In genomic region chr10:95788830-95789229, GRCh38 we compare ENCODE assay signal across 20 cellular contexts. TPM values are rescaled to one million over a fixed set of nuclear protein-coding genes. Genes with fewer than 3 reads are reported as not detected.
DNase-seq lines count a peak whose midpoint lies in the region; ATAC-seq, FAIRE-seq and TF ChIP-seq lines count a peak whose summit lies in the region.
"Had no signal": no experiment of that assay in that cellular context is flagged by ENCODE, and none has a peak within 500 bp of the region (broad histone marks: within the 10 kb centered on the region; RNA-seq: fewer than 3 reads in every experiment).

No MANE protein-coding gene starts in this region.

- CTCF ChIA-PET in AG04450 (lab: Charles Lee) = interaction anchor here (3.8 kb wide), 1 partner anchor 95 kb away, joined by 18 read pairs; the partner anchor contains the start of gene TCTN3
- CTCF ChIA-PET in CD8-positive, alpha-beta T cell (lab: Charles Lee) = no interaction called here
- CTCF ChIA-PET in activated naive CD4-positive, alpha-beta T cell treated with anti-CD3 and anti-CD28 coated beads for 36 hours (lab: Charles Lee) = no interaction called here

- no peak overlapping the region for H3K27ac ChIP-seq in AG04450 (ENCODE audit: low read depth, low read length)
- no peak overlapping the region for H3K27ac ChIP-seq in CD8-positive, alpha-beta T cell (ENCODE audit: low read depth, low read length)
- H3K27ac ChIP-seq: lower lobe of right lung had no signal

- no peaks in the 10 kb centered on the region for H3K9me3 Mint-ChIP-seq in CD8-positive, alpha-beta T cell
- H3K9me3 Mint-ChIP-seq in activated naive CD4-positive, alpha-beta T cell treated with anti-CD3 and anti-CD28 coated beads for 36 hours = no peaks in the 10 kb centered on the region
- H3K9me3 Mint-ChIP-seq: activated naive CD4-positive, alpha-beta T cell treated with anti-CD3 and anti-CD28 coated beads, Interleukin-2, amount 10 ng/mL, durations not matched to agents 7 days and 5 days had no signal

- no peaks in the 10 kb centered on the region for H3K9me3 ChIP-seq in AG04450 (ENCODE audit: control insufficient read depth, insufficient read depth, low read length)
- H3K9me3 ChIP-seq in CD8-positive, alpha-beta T cell (ENCODE audit: low read length) = no peaks in the 10 kb centered on the region
- H3K9me3 ChIP-seq: lower lobe of right lung, neutrophil had no signal

- H3K4me3 ChIP-seq in AG04450 (ENCODE audit: low read depth, low read length) (no peak overlapping the region), choroid plexus epithelial cell (ENCODE audit: low read depth, low read length) (no peak overlapping the region)
- H3K4me3 ChIP-seq in CD8-positive, alpha-beta T cell (ENCODE audit: low read depth, low read length) = no peak overlapping the region
- H3K4me3 ChIP-seq: lower lobe of right lung had no signal

- ATAC-seq in GM19023 (IDR thresholded peaks at IDR 0.05; ENCODE audit: unreplicated experiment) = no peak
- ATAC-seq in CD8-positive, alpha-beta T cell = no peak
- ATAC-seq: lower lobe of right lung; stimulated activated naive CD8-positive, alpha-beta T cell treated with anti-CD3 and anti-CD28 coated beads, Interleukin-15, Interleukin-2, amounts not matched to agents 100 U/mL and 50 U/mL, for 24 hours had no signal

- H3K4me1 ChIP-seq in CD8-positive, alpha-beta T cell (ENCODE audit: insufficient read depth, low read length) = no peaks in the 10 kb centered on the region

- peaks cover 7% of the 10 kb centered on the region for H3K27me3 Mint-ChIP-seq in CD8-positive, alpha-beta T cell (ENCODE audit: low read depth)
- H3K27me3 Mint-ChIP-seq in activated naive CD4-positive, alpha-beta T cell treated with anti-CD3 and anti-CD28 coated beads for 36 hours (ENCODE audit: low read depth) = peaks cover 2% of the 10 kb centered on the region

- no peaks in the 10 kb centered on the region for H3K4me1 Mint-ChIP-seq in CD8-positive, alpha-beta T cell (ENCODE audit: low read depth)
- H3K4me1 Mint-ChIP-seq in activated naive CD4-positive, alpha-beta T cell treated with anti-CD3 and anti-CD28 coated beads for 36 hours (ENCODE audit: low read depth) = no peaks in the 10 kb centered on the region

- TF ChIP-seq CTCF in AG04450 (IDR thresholded peaks at IDR 0.05; ENCODE audit: low read depth, low read length) (no peak), choroid plexus epithelial cell (conservative IDR thresholded peaks at IDR 0.05; ENCODE audit: low read depth, low read length) (no peak)
- no peak for TF ChIP-seq CTCF in CD8-positive, alpha-beta T cell (IDR thresholded peaks at IDR 0.05)

- H3K36me3 ChIP-seq in CD8-positive, alpha-beta T cell (ENCODE audit: insufficient read depth, low read length) = no peaks in the 10 kb centered on the region
- H3K36me3 ChIP-seq: lower lobe of right lung had no signal

- H3K27me3 ChIP-seq in AG04450 (ENCODE audit: control insufficient read depth, insufficient read depth, low read length) = no peaks in the 10 kb centered on the region
- no peaks in the 10 kb centered on the region for H3K27me3 ChIP-seq in CD8-positive, alpha-beta T cell (ENCODE audit: insufficient read depth, low read length)
- H3K27me3 ChIP-seq: neutrophil had no signal

- DNase-seq in AG04450 (ENCODE audit: low read depth, low spot score) = peak; percentile 34
- DNase-seq in GM19239 (ENCODE audit: insufficient read length, low spot score) = no peak
- DNase-seq in choroid plexus epithelial cell (ENCODE audit: low read depth) = peak; percentile 91
- DNase-seq in myocyte (ENCODE audit: low read depth) = peak; percentile 7
- DNase-seq in cerebellar nuclear complex (lab: John Stamatoyannopoulos, UW) = no peak
- no peak for DNase-seq in CD8-positive, alpha-beta T cell
- no peak for DNase-seq in activated naive CD4-positive, alpha-beta T cell treated with anti-CD3 and anti-CD28 coated beads for 36 hours
- DNase-seq: activated naive CD4-positive, alpha-beta T cell treated with anti-CD3 and anti-CD28 coated beads, Interleukin-2, amount 10 ng/mL, durations not matched to agents 7 days and 5 days; C1 segment of cervical spinal cord; caudate nucleus; DND-41; lower lobe of right lung; NCI-H1694 treated with DMSO at 0.1 percent for 48 hours; NCI-H510A; small intestine; stimulated activated naive CD8-positive, alpha-beta T cell treated with anti-CD3 and anti-CD28 coated beads, Interleukin-15, Interleukin-2, amounts not matched to agents 100 U/mL and 50 U/mL, for 24 hours had no signal

- no peaks in the 10 kb centered on the region for H3K36me3 Mint-ChIP-seq in CD8-positive, alpha-beta T cell
- H3K36me3 Mint-ChIP-seq in activated naive CD4-positive, alpha-beta T cell treated with anti-CD3 and anti-CD28 coated beads for 36 hours (ENCODE audit: low read depth) = no peaks in the 10 kb centered on the region
- H3K36me3 Mint-ChIP-seq: activated naive CD4-positive, alpha-beta T cell treated with anti-CD3 and anti-CD28 coated beads, Interleukin-2, amount 10 ng/mL, durations not matched to agents 7 days and 5 days had no signal

- peak; percentile 56 for FAIRE-seq in GM19239 (lab: Jason Lieb, UNC)
- FAIRE-seq: GM12891, small intestine had no signal

- no peak overlapping the region for H3K27ac Mint-ChIP-seq in CD8-positive, alpha-beta T cell
- H3K27ac Mint-ChIP-seq in activated naive CD4-positive, alpha-beta T cell treated with anti-CD3 and anti-CD28 coated beads for 36 hours = no peak overlapping the region
- H3K27ac Mint-ChIP-seq: activated naive CD4-positive, alpha-beta T cell treated with anti-CD3 and anti-CD28 coated beads, Interleukin-2, amount 10 ng/mL, durations not matched to agents 7 days and 5 days had no signal

- POLR2A ChIA-PET in AG04450 (lab: Yijun Ruan, JAX) = no interaction called here
- POLR2A ChIA-PET in CD8-positive, alpha-beta T cell (lab: Charles Lee) = no interaction called here

- no peak overlapping the region for H3K4me3 Mint-ChIP-seq in CD8-positive, alpha-beta T cell
- no peak overlapping the region for H3K4me3 Mint-ChIP-seq in activated naive CD4-positive, alpha-beta T cell treated with anti-CD3 and anti-CD28 coated beads for 36 hours
- H3K4me3 Mint-ChIP-seq: activated naive CD4-positive, alpha-beta T cell treated with anti-CD3 and anti-CD28 coated beads, Interleukin-2, amount 10 ng/mL, durations not matched to agents 7 days and 5 days had no signal

- intact Hi-C loops in CD8-positive, alpha-beta T cell (cut with DNase I, micrococcal nuclease) = no loop called here
- intact Hi-C loops in activated naive CD4-positive, alpha-beta T cell treated with anti-CD3 and anti-CD28 coated beads for 36 hours (cut with micrococcal nuclease) = no loop called here

RNA-seq across cellular contexts. Expression of gene ENTPD1, which starts 32.9 kb away (rescaled TPM):
- polyA plus RNA-seq in AG04450 (2011; rRNA removed) = 0.06 and 0.07 TPM in 2 replicates
- polyA minus RNA-seq in AG04450 (2011; rRNA and poly(A)+ RNA removed) = 0.09 TPM in 1 of 2 replicates, not detected in the other
- total RNA-seq in myocyte = 0.21 and 1.0 TPM in 2 replicates
- polyA plus RNA-seq in myocyte (2012) = 0.64 TPM
- under 1 TPM; 0.69 to 0.84 TPM for total RNA-seq in CD8-positive, alpha-beta T cell
- under 1 TPM; 0.26 to 0.35 TPM for total RNA-seq in activated naive CD4-positive, alpha-beta T cell treated with anti-CD3 and anti-CD28 coated beads for 36 hours
- total RNA-seq: epithelial cell of proximal tubule had no signal

Comparison
In these comparisons a context has a peak if more than half of its experiments do, and no peak if none do; other contexts are left out.
1. DNase-seq: peak in AG04450 (single experiment), choroid plexus epithelial cell (single experiment) and myocyte (single experiment); none in GM19239 (single experiment), cerebellar nuclear complex (0 of 2), CD8-positive, alpha-beta T cell (0 of 7) and activated naive CD4-positive, alpha-beta T cell treated with anti-CD3 and anti-CD28 coated beads for 36 hours (single experiment).